ENCODE assay signal across 19 cellular contexts in the genomic region with DNA sequence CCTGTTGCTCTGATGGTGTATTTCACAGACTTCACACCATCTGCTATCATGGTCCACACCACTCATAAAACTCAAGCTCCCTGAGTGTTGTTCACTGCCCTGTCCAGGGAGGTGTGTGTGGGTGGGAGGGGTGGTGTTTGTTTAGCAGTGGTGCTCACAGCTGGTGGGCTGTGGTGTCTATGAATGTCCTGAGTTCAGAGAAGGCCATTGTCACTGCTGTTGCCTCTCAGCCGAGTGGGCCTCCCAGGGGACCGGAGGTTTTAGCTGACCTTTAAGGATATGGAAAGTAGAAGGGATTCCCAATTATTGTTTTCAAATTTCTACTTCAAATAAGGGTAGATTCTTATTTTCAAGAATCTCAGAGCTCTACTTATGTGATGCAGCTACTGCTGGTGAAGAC. TPM values are rescaled to one million over a fixed set of nuclear protein-coding genes. Genes with fewer than 3 reads are reported as not detected.
A peak's percentile ranks its signal among the peaks of the same experiment; 100 is the strongest.
DNase-seq lines count a peak whose midpoint lies in the region; ATAC-seq, FAIRE-seq and TF ChIP-seq lines count a peak whose summit lies in the region.
"Had no signal": no experiment of that assay in that cellular context is flagged by ENCODE, and none has a peak within 500 bp of the region (broad histone marks: within the 10 kb centered on the region; RNA-seq: fewer than 3 reads in every experiment).

No MANE protein-coding gene starts in this region.

- BruUV-seq in Caco-2 (replicated peaks; lab: Mats Ljungman, UMichigan) (no TSS peak), IMR-90 (replicated peaks; lab: Mats Ljungman, UMichigan) (no TSS peak)

- no peaks in the 10 kb centered on the region for H4K20me1 ChIP-seq in IMR-90 (ENCODE audit: insufficient read depth, low read length)
- H4K20me1 ChIP-seq: BLaER1 had no signal

- no CpG with 5 or more reads among the region's 2 CpGs for WGBS in IMR-90 (ENCODE audit: extremely low coverage in 2 of 2, insufficient read length in 1 of 2), 2 experiments
- WGBS in thyroid gland, 2 donors, result 82 to 96% methylated on average over 2 of the region's 2 CpGs

- no peak overlapping the region for H2AK5ac ChIP-seq in IMR-90 (ENCODE audit: low read depth, low read length)

- FAIRE-seq in GM12891 (lab: Jason Lieb, UNC), result no peak
- FAIRE-seq: GM19239, K562 had no signal

- no peak overlapping the region for H3K14ac ChIP-seq in IMR-90 (replicated peaks; ENCODE audit: low read depth, low read length)

- no peak overlapping the region for H2BK20ac ChIP-seq in IMR-90 (ENCODE audit: low read depth, low read length)

- H2BK5ac ChIP-seq in IMR-90 (ENCODE audit: low read depth, low read length, poor library complexity, severe bottlenecking), result no peak overlapping the region

- H2AFZ ChIP-seq in IMR-90 (replicated peaks; ENCODE audit: low read length, poor library complexity), result no peak overlapping the region

- peaks cover 51% of the 10 kb centered on the region for H3K4me1 Mint-ChIP-seq in Caco-2 (ENCODE audit: low read depth, unreplicated experiment)
- peaks cover 14% of the 10 kb centered on the region for H3K4me1 Mint-ChIP-seq in stimulated activated effector memory CD8-positive, alpha-beta T cell treated with anti-CD3 and anti-CD28 coated beads, Interleukin-12 subunit alpha, Interleukin-12 subunit beta, amount 100 ng/mL, for 72 hours
- H3K4me1 Mint-ChIP-seq: CD14-positive monocyte had no signal

- no peak for TF ChIP-seq CTCF in Caco-2 (IDR thresholded peaks at IDR 0.05; ENCODE audit: insufficient read depth in 1 of 2, low read depth in 1 of 2, low read length in 1 of 2, severe bottlenecking in 1 of 2, unreplicated experiment in 1 of 2)
- TF ChIP-seq CTCF in IMR-90 (conservative IDR thresholded peaks at IDR 0.05; ENCODE audit: low read depth, low read length), result no peak
- no peak for TF ChIP-seq CTCF in thyroid gland (IDR thresholded peaks at IDR 0.05)

- TF ChIP-seq POLR2A in IMR-90 (IDR thresholded peaks at IDR 0.05; ENCODE audit: low read depth, low read length), result no peak
- TF ChIP-seq POLR2A in GM12891 (IDR thresholded peaks at IDR 0.05; ENCODE audit: low read depth, low read length), result no peak
- no peak for TF ChIP-seq POLR2A in thyroid gland (IDR thresholded peaks at IDR 0.05)

- dilution Hi-C loops in IMR-90 (cut with HindIII; ENCODE audit: low sequenced_read_pairs, unreplicated experiment), result no loop called here

- H2BK120ac ChIP-seq in IMR-90 (ENCODE audit: low read depth, low read length), result no peak overlapping the region

- H3K79me1 ChIP-seq in IMR-90 (ENCODE audit: low read depth in 1 of 2, low read length in 2 of 2), result peaks cover 6 to 11% of the 10 kb centered on the region in 2 experiments; a peak in 2 of 4 replicates

- no peak overlapping the region for H3K23ac ChIP-seq in IMR-90 (ENCODE audit: low read depth, low read length)

- peaks cover 10% of the 10 kb centered on the region for H3K9me3 Mint-ChIP-seq in Caco-2 (ENCODE audit: unreplicated experiment)
- H3K9me3 Mint-ChIP-seq in stimulated activated effector memory CD8-positive, alpha-beta T cell treated with anti-CD3 and anti-CD28 coated beads, Interleukin-12 subunit alpha, Interleukin-12 subunit beta, amount 100 ng/mL, for 72 hours, result no peaks in the 10 kb centered on the region
- H3K9me3 Mint-ChIP-seq: CD4-positive, alpha-beta memory T cell had no signal

- H3K4me3 Mint-ChIP-seq in Caco-2 (ENCODE audit: unreplicated experiment), result no peak overlapping the region
- H3K4me3 Mint-ChIP-seq in stimulated activated effector memory CD8-positive, alpha-beta T cell treated with anti-CD3 and anti-CD28 coated beads, Interleukin-12 subunit alpha, Interleukin-12 subunit beta, amount 100 ng/mL, for 72 hours, result no peak overlapping the region
- H3K4me3 Mint-ChIP-seq: CD14-positive monocyte; CD4-positive, alpha-beta memory T cell had no signal

- CTCF ChIA-PET in Caco-2 (lab: Charles Lee), result interaction anchor here (0.9 to 1.4 kb wide), 4 partner anchors 14 to 160 kb away, joined by 3 to 4 read pairs (median 3); no protein-coding TSS in a partner anchor
- CTCF ChIA-PET in IMR-90 (lab: Yijun Ruan, JAX), result interaction anchor here (0.8 kb wide), 1 partner anchor 18 kb away, joined by 3 read pairs; no protein-coding TSS in a partner anchor

- H3K4me3 ChIP-seq in Caco-2 (ENCODE audit: low read depth, low read length) (no peak overlapping the region), IMR-90 (ENCODE audit: insufficient read depth, low read depth, low read length) (no peak overlapping the region), thyroid gland (replicated peaks in 1 of 3) (no peak overlapping the region)
- H3K4me3 ChIP-seq: BLaER1, K562 had no signal

- ATAC-seq in IMR-90 (ENCODE audit: low read depth), result no peak
- no peak for ATAC-seq in stimulated activated effector memory CD8-positive, alpha-beta T cell treated with anti-CD3 and anti-CD28 coated beads, Interleukin-12 subunit alpha, Interleukin-12 subunit beta, amount 100 ng/mL, for 72 hours
- ATAC-seq: HCT116, K562 had no signal

- no peak overlapping the region for H3K4ac ChIP-seq in IMR-90 (ENCODE audit: low read depth, low read length)

- DNase-seq in Caco-2, result no peak
- no peak for DNase-seq in IMR-90
- DNase-seq in left kidney (ENCODE audit: low read depth, low spot score), result peak; percentile 9
- DNase-seq in stimulated activated effector memory CD8-positive, alpha-beta T cell treated with anti-CD3 and anti-CD28 coated beads, Interleukin-12 subunit alpha, Interleukin-12 subunit beta, amount 100 ng/mL, for 72 hours (ENCODE audit: low spot score in 2 of 2), result no peak
- no peak for DNase-seq in GM12891 (ENCODE audit: insufficient read length, low spot score)
- DNase-seq in mesenteric fat pad (ENCODE audit: low spot score), result no peak
- DNase-seq in thyroid gland, result no peak
- DNase-seq in midbrain (lab: John Stamatoyannopoulos, UW), result no peak
- DNase-seq: 8988T; Calu3; CD4-positive, alpha-beta memory T cell; GF-D8; GOT3; H7 had no signal

- peak overlapping the region; percentile 44 for H2AK9ac ChIP-seq in IMR-90 (replicated peaks; ENCODE audit: low read depth, low read length, poor library complexity)

- intact Hi-C loops in Caco-2 (cut with micrococcal nuclease; ENCODE audit: unreplicated experiment) (loop anchor here (5.0 to 10.0 kb wide), 6 partner anchors 34 to 1029 kb away; no protein-coding TSS in a partner anchor), IMR-90 (cut with micrococcal nuclease) (loop anchor here (5.0 to 10.0 kb wide), 2 partner anchors 574 to 951 kb away; no protein-coding TSS in a partner anchor), thyroid gland (cut with DNase I) (no loop called here)

- H3K27me3 Mint-ChIP-seq in Caco-2 (ENCODE audit: insufficient read depth, unreplicated experiment), result no peaks in the 10 kb centered on the region
- H3K27me3 Mint-ChIP-seq: CD4-positive, alpha-beta memory T cell had no signal

- H4K8ac ChIP-seq in IMR-90 (ENCODE audit: low read depth in 2 of 2, low read length in 2 of 2), result no peak overlapping the region

- H3K18ac ChIP-seq in IMR-90 (ENCODE audit: low read depth, low read length), result no peak overlapping the region

- H3K4me2 ChIP-seq in IMR-90 (ENCODE audit: low read depth, low read length), result no peak overlapping the region
- H3K4me2 ChIP-seq: BLaER1 had no signal

- H3K27me3 ChIP-seq in Caco-2 (replicated peaks; ENCODE audit: control insufficient read depth, insufficient read depth, low read length), result no peaks in the 10 kb centered on the region
- H3K27me3 ChIP-seq in IMR-90 (ENCODE audit: control insufficient read depth, insufficient read depth, low read length), result no peaks in the 10 kb centered on the region
- no peaks in the 10 kb centered on the region for H3K27me3 ChIP-seq in thyroid gland
- H3K27me3 ChIP-seq: BLaER1 had no signal

- H4K5ac ChIP-seq in IMR-90 (ENCODE audit: low read depth, low read length), result no peak overlapping the region

- H3K9me1 ChIP-seq in IMR-90 (ENCODE audit: insufficient read depth, low read length), result peaks cover 1% of the 10 kb centered on the region; the same call in 1 of the 2 replicates

- no peak for TF ChIP-seq RAD21 in IMR-90 (IDR thresholded peaks at IDR 0.05; ENCODE audit: low read length)

- H3K27ac Mint-ChIP-seq in Caco-2 (ENCODE audit: unreplicated experiment), result peak overlapping the region; percentile 85
- H3K27ac Mint-ChIP-seq in stimulated activated effector memory CD8-positive, alpha-beta T cell treated with anti-CD3 and anti-CD28 coated beads, Interleukin-12 subunit alpha, Interleukin-12 subunit beta, amount 100 ng/mL, for 72 hours, result peak overlapping the region; percentile 81

- H3K56ac ChIP-seq in IMR-90 (ENCODE audit: extremely low read depth, insufficient read depth, low read length), result no peak overlapping the region

- H3K9me3 ChIP-seq in Caco-2 (no peaks in the 10 kb centered on the region), IMR-90 (ENCODE audit: control insufficient read depth, insufficient read depth, low read length) (no peaks in the 10 kb centered on the region), thyroid gland (no peaks in the 10 kb centered on the region)
- H3K9me3 ChIP-seq: BLaER1 had no signal

- H3K36me3 Mint-ChIP-seq in Caco-2 (ENCODE audit: insufficient read depth, unreplicated experiment), result peaks cover 2% of the 10 kb centered on the region
- H3K36me3 Mint-ChIP-seq in stimulated activated effector memory CD8-positive, alpha-beta T cell treated with anti-CD3 and anti-CD28 coated beads, Interleukin-12 subunit alpha, Interleukin-12 subunit beta, amount 100 ng/mL, for 72 hours, result peaks cover 18% of the 10 kb centered on the region

- H3K27ac ChIP-seq in IMR-90 (ENCODE audit: insufficient read depth, low read length), result no peak overlapping the region
- H3K27ac ChIP-seq in thyroid gland, result no peak overlapping the region
- H3K27ac ChIP-seq: BLaER1 had no signal

- no peak overlapping the region for H2BK15ac ChIP-seq in IMR-90 (ENCODE audit: low read depth, low read length)

- H4K91ac ChIP-seq in IMR-90 (ENCODE audit: insufficient read depth, low read depth, low read length), result no peak overlapping the region

- POLR2A ChIA-PET in Caco-2 (lab: Charles Lee) (no interaction called here), IMR-90 (lab: Charles Lee; ENCODE audit: unreplicated experiment) (no interaction called here)

- no peak overlapping the region for H3K9ac ChIP-seq in IMR-90 (ENCODE audit: low read depth, low read length)
- H3K9ac ChIP-seq: BLaER1 had no signal

- H3K36me3 ChIP-seq in Caco-2 (ENCODE audit: control insufficient read depth, insufficient read depth, low read length) (no peaks in the 10 kb centered on the region), IMR-90 (ENCODE audit: control insufficient read depth, insufficient read depth, low read length) (no peaks in the 10 kb centered on the region; the same call in 1 of the 2 replicates), thyroid gland (no peaks in the 10 kb centered on the region)
- H3K36me3 ChIP-seq: BLaER1 had no signal

- in situ Hi-C loops in IMR-90 (cut with MboI; ENCODE audit: low sequenced_read_pairs), result loop anchor here (10.0 to 25.0 kb wide), 3 partner anchors 96 to 1031 kb away; no protein-coding TSS in a partner anchor

- peaks cover 53% of the 10 kb centered on the region for H3K4me1 ChIP-seq in Caco-2
- no peaks in the 10 kb centered on the region for H3K4me1 ChIP-seq in IMR-90 (ENCODE audit: control insufficient read depth, insufficient read depth, low read length)
- H3K4me1 ChIP-seq in thyroid gland, result no peaks in the 10 kb centered on the region

RNA-seq across cellular contexts. Expression of gene DTD1, which starts 45.6 kb away (rescaled TPM):
- 90.0 and 109 TPM in 2 replicates for total RNA-seq in Caco-2 (2022)
- total RNA-seq in IMR-90 (2012; rRNA removed), result 101 and 124 TPM in 2 replicates
- 59.6 and 73.1 TPM in 2 replicates for polyA plus RNA-seq in IMR-90 (2012; rRNA removed)
- polyA plus RNA-seq in IMR-90 (2012; cell fraction: cytosol; rRNA removed), result 47.9 and 62.5 TPM in 2 replicates
- polyA plus RNA-seq in IMR-90 (2012; cell fraction: nucleus; rRNA removed; ENCODE audit: low replicate concordance), result 13.1 and 29.2 TPM in 2 replicates
- 39.0 TPM for polyA plus RNA-seq in GM12891 (2012; ENCODE audit: low read depth, missing spikeins)
- 26.5 TPM for total RNA-seq in mesenteric fat pad
- total RNA-seq in thyroid gland, result 10 to 100 TPM; 42.7 to 57.6 (median 52.4) TPM
